18 cellular contexts compared by ENCODE assay signal in genomic region chr1:78048446-78048845, GRCh38. TPM values are rescaled to one million over a fixed set of nuclear protein-coding genes. Genes with fewer than 3 reads are reported as not detected.
DNase-seq lines count a peak whose midpoint lies in the region; ATAC-seq and TF ChIP-seq lines count a peak whose summit lies in the region.
"Had no signal": no experiment of that assay in that cellular context is flagged by ENCODE, and none has a peak within 500 bp of the region (broad histone marks: within the 10 kb centered on the region; RNA-seq: fewer than 3 reads in every experiment).

No MANE protein-coding gene starts in this region.

- no peaks in the 10 kb centered on the region for H3K36me3 ChIP-seq in esophagus squamous epithelium
- H3K36me3 ChIP-seq in transverse colon: no peaks in the 10 kb centered on the region
- H3K36me3 ChIP-seq: BLaER1 treated with 17β-estradiol and CSF1 and Interleukin-3, amounts not matched to agents 10 nM and 100 nM had no signal

- TF ChIP-seq CTCF in esophagus squamous epithelium (IDR thresholded peaks at IDR 0.05) (no peak), transverse colon (IDR thresholded peaks at IDR 0.05) (no peak)

- H3K27ac ChIP-seq in esophagus squamous epithelium (no peak overlapping the region), transverse colon (no peak overlapping the region)
- H3K27ac ChIP-seq: A549; BLaER1 treated with 17β-estradiol and CSF1 and Interleukin-3, amounts not matched to agents 10 nM and 100 nM had no signal

- H3K27me3 ChIP-seq in esophagus squamous epithelium (peaks cover 0 to 21% (median 0%) of the 10 kb centered on the region in 4 donors), transverse colon (peaks cover 23% of the 10 kb centered on the region)
- H3K27me3 ChIP-seq: BLaER1 treated with 17β-estradiol and CSF1 and Interleukin-3, amounts not matched to agents 10 nM and 100 nM had no signal

- 81 to 82% methylated on average over 3 of the region's 3 CpGs for WGBS in esophagus squamous epithelium, 2 donors
- WGBS in transverse colon (ENCODE audit: low coverage in 1 of 2), 2 donors: 62 to 71% methylated on average over 3 of the region's 3 CpGs

- no peak overlapping the region for H3K4me3 Mint-ChIP-seq in activated T-cell treated with anti-CD3 and anti-CD28 coated beads, Interleukin-2, amount 50 U/mL, for 4 hours
- no peak overlapping the region for H3K4me3 Mint-ChIP-seq in stimulated activated effector memory CD8-positive, alpha-beta T cell treated with anti-CD3 and anti-CD28 coated beads, Interleukin-12 subunit alpha, Interleukin-12 subunit beta, amount 100 ng/mL, for 72 hours
- H3K4me3 Mint-ChIP-seq: CD8-positive, alpha-beta memory T cell had no signal

- in situ Hi-C loops in transverse colon (cut with MboI; ENCODE audit: low pct_ligation_motif_present in 1 of 4, low pct_unique_long_range_greater_than_20kb in 1 of 4, low sequenced_read_pairs in 3 of 4): no loop called here

- no peak overlapping the region for H3K4me3 ChIP-seq in esophagus squamous epithelium
- H3K4me3 ChIP-seq in transverse colon: no peak overlapping the region
- H3K4me3 ChIP-seq: A549; BLaER1 treated with 17β-estradiol and CSF1 and Interleukin-3, amounts not matched to agents 10 nM and 100 nM had no signal

- intact Hi-C loops in esophagus squamous epithelium (cut with DNase I): no loop called here
- intact Hi-C loops in transverse colon (cut with DNase I; ENCODE audit: low total_unique reads): no loop called here

- peaks cover 49% of the 10 kb centered on the region for H3K27me3 Mint-ChIP-seq in activated T-cell treated with anti-CD3 and anti-CD28 coated beads, Interleukin-2, amount 50 U/mL, for 4 hours (ENCODE audit: low read depth)

- H3K4me1 ChIP-seq in esophagus squamous epithelium: peaks cover 0 to 21% (median 5%) of the 10 kb centered on the region in 3 donors
- peaks cover 0 to 31% (median 2%) of the 10 kb centered on the region in 4 donors for H3K4me1 ChIP-seq in transverse colon
- H3K4me1 ChIP-seq: A549 had no signal

- H3K9me3 ChIP-seq in esophagus squamous epithelium (no peaks in the 10 kb centered on the region), transverse colon (no peaks in the 10 kb centered on the region)
- H3K9me3 ChIP-seq: A549 had no signal

- peaks cover 19% of the 10 kb centered on the region for H3K4me1 Mint-ChIP-seq in activated T-cell treated with anti-CD3 and anti-CD28 coated beads, Interleukin-2, amount 50 U/mL, for 4 hours (ENCODE audit: low read depth)
- H3K4me1 Mint-ChIP-seq in stimulated activated effector memory CD8-positive, alpha-beta T cell treated with anti-CD3 and anti-CD28 coated beads, Interleukin-12 subunit alpha, Interleukin-12 subunit beta, amount 100 ng/mL, for 72 hours: peaks cover 18% of the 10 kb centered on the region

- TF ChIP-seq POLR2A in esophagus squamous epithelium (IDR thresholded peaks at IDR 0.05) (no peak), transverse colon (IDR thresholded peaks at IDR 0.05) (no peak)

- no peaks in the 10 kb centered on the region for H3K36me3 Mint-ChIP-seq in activated T-cell treated with anti-CD3 and anti-CD28 coated beads, Interleukin-2, amount 50 U/mL, for 4 hours (ENCODE audit: insufficient read depth)
- H3K36me3 Mint-ChIP-seq in stimulated activated effector memory CD8-positive, alpha-beta T cell treated with anti-CD3 and anti-CD28 coated beads, Interleukin-12 subunit alpha, Interleukin-12 subunit beta, amount 100 ng/mL, for 72 hours: no peaks in the 10 kb centered on the region

- no peak for DNase-seq in activated T-cell treated with anti-CD3 and anti-CD28 coated beads, Interleukin-2, amount 50 U/mL, for 4 hours
- DNase-seq in activated T-cell treated with anti-CD3 and anti-CD28 coated beads for 4 hours (no peak), OCI-M1 (lab: John Stamatoyannopoulos, UW) (peak; percentile 17), DMS53 (lab: John Stamatoyannopoulos, UW) (no peak), esophagus squamous epithelium (lab: John Stamatoyannopoulos, UW) (no peak), transverse colon (no peak)
- no peak for DNase-seq in stimulated activated effector memory CD8-positive, alpha-beta T cell treated with anti-CD3 and anti-CD28 coated beads, Interleukin-12 subunit alpha, Interleukin-12 subunit beta, amount 100 ng/mL, for 72 hours (ENCODE audit: low spot score in 2 of 2)
- DNase-seq: CD8-positive, alpha-beta memory T cell; GF-D8; H7; Kasumi-1; MM.1S; NCI-H187; NCI-H226; SHP77 treated with DMSO at 0.1 percent for 48 hours had no signal

- ATAC-seq in activated T-cell treated with anti-CD3 and anti-CD28 coated beads, Interleukin-2, amount 50 U/mL, for 4 hours: peak; percentile 61 to 66
- peak; percentile 37 for ATAC-seq in GM19351 (IDR thresholded peaks at IDR 0.05; ENCODE audit: unreplicated experiment)
- peak; percentile 68 for ATAC-seq in stimulated activated effector memory CD8-positive, alpha-beta T cell treated with anti-CD3 and anti-CD28 coated beads, Interleukin-12 subunit alpha, Interleukin-12 subunit beta, amount 100 ng/mL, for 72 hours
- ATAC-seq: A549 had no signal

- H3K9me3 Mint-ChIP-seq in activated T-cell treated with anti-CD3 and anti-CD28 coated beads, Interleukin-2, amount 50 U/mL, for 4 hours: no peaks in the 10 kb centered on the region
- no peaks in the 10 kb centered on the region for H3K9me3 Mint-ChIP-seq in stimulated activated effector memory CD8-positive, alpha-beta T cell treated with anti-CD3 and anti-CD28 coated beads, Interleukin-12 subunit alpha, Interleukin-12 subunit beta, amount 100 ng/mL, for 72 hours
- H3K9me3 Mint-ChIP-seq: CD8-positive, alpha-beta memory T cell had no signal

- no peak for TF ChIP-seq EP300 in transverse colon (IDR thresholded peaks at IDR 0.05; ENCODE audit: low read depth)

- no peak overlapping the region for H3K27ac Mint-ChIP-seq in stimulated activated effector memory CD8-positive, alpha-beta T cell treated with anti-CD3 and anti-CD28 coated beads, Interleukin-12 subunit alpha, Interleukin-12 subunit beta, amount 100 ng/mL, for 72 hours
- H3K27ac Mint-ChIP-seq: CD8-positive, alpha-beta memory T cell had no signal

RNA-seq across cellular contexts. Expression of gene GIPC2, which starts 2.7 kb away (rescaled TPM):
- total RNA-seq in activated T-cell treated with anti-CD3 and anti-CD28 coated beads, Interleukin-2, amount 50 U/mL, for 4 hours: under 1 TPM in 2 of 3 donors, not detected in 1; 0.11 to 0.35 TPM
- total RNA-seq in esophagus squamous epithelium (1 to 10 TPM; 2.8 to 4.2 (median 3.7) TPM), transverse colon (10 to 100 TPM; 14.2 to 40.1 (median 24.1) TPM)

RNA-seq across cellular contexts. Expression of gene DNAJB4, which starts 43.7 kb away (rescaled TPM):
- total RNA-seq in activated T-cell treated with anti-CD3 and anti-CD28 coated beads, Interleukin-2, amount 50 U/mL, for 4 hours: 1 to 10 TPM; 5.4 to 6.6 (median 5.5) TPM
- total RNA-seq in esophagus squamous epithelium (10 to 100 TPM; 11.9 to 27.3 (median 22.5) TPM), transverse colon (10 to 100 TPM in 2 of 4 donors, 1 to 10 TPM in 2; 4.0 to 30.2 (median 16.9) TPM)
